Comparison of ENCODE assay signal across 1 cellular context in the genomic region with DNA sequence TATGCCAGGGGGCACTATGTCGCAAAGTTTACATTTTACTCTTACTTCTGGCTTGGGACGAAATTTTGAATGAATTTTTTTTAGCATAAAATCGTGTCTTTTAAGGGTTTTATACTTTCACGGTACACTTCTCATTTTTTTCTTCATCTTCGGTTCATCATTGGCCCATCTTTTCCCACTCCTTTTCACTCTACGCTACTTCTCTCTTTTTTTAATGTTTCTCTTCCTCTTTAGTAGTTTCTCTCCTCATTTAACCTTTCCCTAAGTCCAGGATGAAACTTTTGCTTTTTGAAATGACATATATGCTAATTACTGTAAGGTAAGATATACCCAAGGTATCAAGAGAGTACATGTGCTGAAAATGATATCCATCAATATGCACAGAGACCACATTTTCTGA.
TF ChIP-seq lines count a peak whose summit lies in the region.

No MANE protein-coding gene starts in this region.

TF ChIP-seq in GM12878, 131 proteins besides CTCF, POLR2A, EP300 and RAD21 (continued from another document):
- TF ChIP-seq, protein P1, sequence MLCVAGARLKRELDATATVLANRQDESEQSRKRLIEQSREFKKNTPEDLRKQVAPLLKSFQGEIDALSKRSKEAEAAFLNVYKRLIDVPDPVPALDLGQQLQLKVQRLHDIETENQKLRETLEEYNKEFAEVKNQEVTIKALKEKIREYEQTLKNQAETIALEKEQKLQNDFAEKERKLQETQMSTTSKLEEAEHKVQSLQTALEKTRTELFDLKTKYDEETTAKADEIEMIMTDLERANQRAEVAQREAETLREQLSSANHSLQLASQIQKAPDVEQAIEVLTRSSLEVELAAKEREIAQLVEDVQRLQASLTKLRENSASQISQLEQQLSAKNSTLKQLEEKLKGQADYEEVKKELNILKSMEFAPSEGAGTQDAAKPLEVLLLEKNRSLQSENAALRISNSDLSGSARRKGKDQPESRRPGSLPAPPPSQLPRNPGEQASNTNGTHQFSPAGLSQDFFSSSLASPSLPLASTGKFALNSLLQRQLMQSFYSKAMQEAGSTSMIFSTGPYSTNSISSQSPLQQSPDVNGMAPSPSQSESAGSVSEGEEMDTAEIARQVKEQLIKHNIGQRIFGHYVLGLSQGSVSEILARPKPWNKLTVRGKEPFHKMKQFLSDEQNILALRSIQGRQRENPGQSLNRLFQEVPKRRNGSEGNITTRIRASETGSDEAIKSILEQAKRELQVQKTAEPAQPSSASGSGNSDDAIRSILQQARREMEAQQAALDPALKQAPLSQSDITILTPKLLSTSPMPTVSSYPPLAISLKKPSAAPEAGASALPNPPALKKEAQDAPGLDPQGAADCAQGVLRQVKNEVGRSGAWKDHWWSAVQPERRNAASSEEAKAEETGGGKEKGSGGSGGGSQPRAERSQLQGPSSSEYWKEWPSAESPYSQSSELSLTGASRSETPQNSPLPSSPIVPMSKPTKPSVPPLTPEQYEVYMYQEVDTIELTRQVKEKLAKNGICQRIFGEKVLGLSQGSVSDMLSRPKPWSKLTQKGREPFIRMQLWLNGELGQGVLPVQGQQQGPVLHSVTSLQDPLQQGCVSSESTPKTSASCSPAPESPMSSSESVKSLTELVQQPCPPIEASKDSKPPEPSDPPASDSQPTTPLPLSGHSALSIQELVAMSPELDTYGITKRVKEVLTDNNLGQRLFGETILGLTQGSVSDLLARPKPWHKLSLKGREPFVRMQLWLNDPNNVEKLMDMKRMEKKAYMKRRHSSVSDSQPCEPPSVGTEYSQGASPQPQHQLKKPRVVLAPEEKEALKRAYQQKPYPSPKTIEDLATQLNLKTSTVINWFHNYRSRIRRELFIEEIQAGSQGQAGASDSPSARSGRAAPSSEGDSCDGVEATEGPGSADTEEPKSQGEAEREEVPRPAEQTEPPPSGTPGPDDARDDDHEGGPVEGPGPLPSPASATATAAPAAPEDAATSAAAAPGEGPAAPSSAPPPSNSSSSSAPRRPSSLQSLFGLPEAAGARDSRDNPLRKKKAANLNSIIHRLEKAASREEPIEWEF (IDR thresholded peaks at IDR 0.05; ENCODE audit: insufficient replicate concordance, low read depth, low read length): no peak
- TF ChIP-seq, protein P2, sequence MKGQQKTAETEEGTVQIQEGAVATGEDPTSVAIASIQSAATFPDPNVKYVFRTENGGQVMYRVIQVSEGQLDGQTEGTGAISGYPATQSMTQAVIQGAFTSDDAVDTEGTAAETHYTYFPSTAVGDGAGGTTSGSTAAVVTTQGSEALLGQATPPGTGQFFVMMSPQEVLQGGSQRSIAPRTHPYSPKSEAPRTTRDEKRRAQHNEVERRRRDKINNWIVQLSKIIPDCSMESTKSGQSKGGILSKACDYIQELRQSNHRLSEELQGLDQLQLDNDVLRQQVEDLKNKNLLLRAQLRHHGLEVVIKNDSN (IDR thresholded peaks at IDR 0.05; ENCODE audit: borderline replicate concordance, extremely low read length, insufficient read depth, low read depth, low read length): no peak
- TF ChIP-seq EED (IDR thresholded peaks at IDR 0.05; ENCODE audit: low read depth): no peak
- no peak for TF ChIP-seq CHD4 (IDR thresholded peaks at IDR 0.05)
- TF ChIP-seq, protein P3, sequence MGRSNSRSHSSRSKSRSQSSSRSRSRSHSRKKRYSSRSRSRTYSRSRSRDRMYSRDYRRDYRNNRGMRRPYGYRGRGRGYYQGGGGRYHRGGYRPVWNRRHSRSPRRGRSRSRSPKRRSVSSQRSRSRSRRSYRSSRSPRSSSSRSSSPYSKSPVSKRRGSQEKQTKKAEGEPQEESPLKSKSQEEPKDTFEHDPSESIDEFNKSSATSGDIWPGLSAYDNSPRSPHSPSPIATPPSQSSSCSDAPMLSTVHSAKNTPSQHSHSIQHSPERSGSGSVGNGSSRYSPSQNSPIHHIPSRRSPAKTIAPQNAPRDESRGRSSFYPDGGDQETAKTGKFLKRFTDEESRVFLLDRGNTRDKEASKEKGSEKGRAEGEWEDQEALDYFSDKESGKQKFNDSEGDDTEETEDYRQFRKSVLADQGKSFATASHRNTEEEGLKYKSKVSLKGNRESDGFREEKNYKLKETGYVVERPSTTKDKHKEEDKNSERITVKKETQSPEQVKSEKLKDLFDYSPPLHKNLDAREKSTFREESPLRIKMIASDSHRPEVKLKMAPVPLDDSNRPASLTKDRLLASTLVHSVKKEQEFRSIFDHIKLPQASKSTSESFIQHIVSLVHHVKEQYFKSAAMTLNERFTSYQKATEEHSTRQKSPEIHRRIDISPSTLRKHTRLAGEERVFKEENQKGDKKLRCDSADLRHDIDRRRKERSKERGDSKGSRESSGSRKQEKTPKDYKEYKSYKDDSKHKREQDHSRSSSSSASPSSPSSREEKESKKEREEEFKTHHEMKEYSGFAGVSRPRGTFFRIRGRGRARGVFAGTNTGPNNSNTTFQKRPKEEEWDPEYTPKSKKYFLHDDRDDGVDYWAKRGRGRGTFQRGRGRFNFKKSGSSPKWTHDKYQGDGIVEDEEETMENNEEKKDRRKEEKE (IDR thresholded peaks at IDR 0.05): no peak
- no peak for TF ChIP-seq CEBPB (IDR thresholded peaks at IDR 0.05; ENCODE audit: borderline replicate concordance in 1 of 2, low read depth in 2 of 2, low read length in 2 of 2)
- no peak for TF ChIP-seq KDM1A (IDR thresholded peaks at IDR 0.05; ENCODE audit: borderline replicate concordance)
- no peak for TF ChIP-seq MEF2A (IDR thresholded peaks at IDR 0.05; ENCODE audit: insufficient read depth, low read depth, low read length)
- no peak for TF ChIP-seq MTA3 (IDR thresholded peaks at IDR 0.05; ENCODE audit: borderline replicate concordance, low read length)
- TF ChIP-seq ATF7 (IDR thresholded peaks at IDR 0.05; ENCODE audit: low read depth): no peak
- TF ChIP-seq BRCA1 (IDR thresholded peaks at IDR 0.05; ENCODE audit: low read depth, low read length): no peak
- TF ChIP-seq FOXK2 (IDR thresholded peaks at IDR 0.05): no peak
- TF ChIP-seq, protein P4, sequence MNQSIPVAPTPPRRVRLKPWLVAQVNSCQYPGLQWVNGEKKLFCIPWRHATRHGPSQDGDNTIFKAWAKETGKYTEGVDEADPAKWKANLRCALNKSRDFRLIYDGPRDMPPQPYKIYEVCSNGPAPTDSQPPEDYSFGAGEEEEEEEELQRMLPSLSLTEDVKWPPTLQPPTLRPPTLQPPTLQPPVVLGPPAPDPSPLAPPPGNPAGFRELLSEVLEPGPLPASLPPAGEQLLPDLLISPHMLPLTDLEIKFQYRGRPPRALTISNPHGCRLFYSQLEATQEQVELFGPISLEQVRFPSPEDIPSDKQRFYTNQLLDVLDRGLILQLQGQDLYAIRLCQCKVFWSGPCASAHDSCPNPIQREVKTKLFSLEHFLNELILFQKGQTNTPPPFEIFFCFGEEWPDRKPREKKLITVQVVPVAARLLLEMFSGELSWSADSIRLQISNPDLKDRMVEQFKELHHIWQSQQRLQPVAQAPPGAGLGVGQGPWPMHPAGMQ (IDR thresholded peaks at IDR 0.05; ENCODE audit: borderline replicate concordance): no peak
- no peak for TF ChIP-seq PAX8 (IDR thresholded peaks at IDR 0.05)
